1 cellular context compared by ENCODE assay signal in genomic region chr11:44681698-44682097, GRCh38.
TF ChIP-seq lines count a peak whose summit lies in the region.

No MANE protein-coding gene starts in this region.

TF ChIP-seq in IMR-90, 13 proteins besides CTCF, POLR2A, EP300 and RAD21:
- TF ChIP-seq RFX5 (IDR thresholded peaks at IDR 0.05; ENCODE audit: low read depth, low read length) (no peak), MXI1 (IDR thresholded peaks at IDR 0.05; ENCODE audit: borderline replicate concordance, low read depth, low read length) (no peak), FOS (IDR thresholded peaks at IDR 0.05; ENCODE audit: low read depth, low read length) (peak; percentile 33; the same call in 1 of the 2 replicates), BHLHE40 (IDR thresholded peaks at IDR 0.05; ENCODE audit: low read depth, low read length) (no peak)
